Comparison of ENCODE assay signal across 16 cellular contexts in genomic region chr1:10773376-10773775, GRCh38. TPM values are rescaled to one million over a fixed set of nuclear protein-coding genes. Genes with fewer than 3 reads are reported as not detected.
DNase-seq lines count a peak whose midpoint lies in the region; ATAC-seq, FAIRE-seq and TF ChIP-seq lines count a peak whose summit lies in the region.
"Had no signal": no experiment of that assay in that cellular context is flagged by ENCODE, and none has a peak within 500 bp of the region (broad histone marks: within the 10 kb centered on the region; RNA-seq: fewer than 3 reads in every experiment).

No MANE protein-coding gene starts in this region.

- no peaks in the 10 kb centered on the region for H3K4me1 Mint-ChIP-seq in MCF 10A (ENCODE audit: insufficient read depth, unreplicated experiment)

- DNase-seq in breast epithelium (ENCODE audit: low spot score in 2 of 2) (no peak), MCF 10A (ENCODE audit: unreplicated experiment) (no peak), NCI-H1105 (lab: John Stamatoyannopoulos, UW) (peak; percentile 71), kidney (peak; percentile 63)
- no peak for DNase-seq in activated naive CD4-positive, alpha-beta T cell treated with anti-CD3 and anti-CD28 coated beads, Interleukin-2, amount 50 U/mL, for 72 hours (ENCODE audit: low spot score in 2 of 2)
- DNase-seq: C1 segment of cervical spinal cord, KG1, NCI-H1694, NCI-H345 had no signal

- peaks cover 0 to 12% of the 10 kb centered on the region in 2 donors for H3K4me1 ChIP-seq in breast epithelium
- peaks cover 9 to 20% of the 10 kb centered on the region in 2 donors for H3K4me1 ChIP-seq in kidney (ENCODE audit: control insufficient read depth in 1 of 2, insufficient read depth in 1 of 2, low read depth in 1 of 2, low read length in 2 of 2)
- H3K4me1 ChIP-seq in skeletal muscle tissue (ENCODE audit: control insufficient read depth in 3 of 3, insufficient read depth in 3 of 3, low read length in 3 of 3), result peaks cover 45 to 69% (median 52%) of the 10 kb centered on the region in 3 donors
- H3K4me1 ChIP-seq: SJSA1 had no signal

- H3K27ac Mint-ChIP-seq in MCF 10A (ENCODE audit: low read depth, unreplicated experiment), result no peak overlapping the region
- no peak overlapping the region for H3K27ac Mint-ChIP-seq in activated naive CD4-positive, alpha-beta T cell treated with anti-CD3 and anti-CD28 coated beads, Interleukin-2, amount 50 U/mL, for 72 hours

- H3K9me3 ChIP-seq in breast epithelium, result no peaks in the 10 kb centered on the region
- H3K9me3 ChIP-seq in kidney (ENCODE audit: control insufficient read depth in 1 of 2, low read length in 2 of 2), result no peaks in the 10 kb centered on the region
- no peaks in the 10 kb centered on the region for H3K9me3 ChIP-seq in skeletal muscle tissue (ENCODE audit: control insufficient read depth in 3 of 3, low read length in 3 of 3)
- H3K9me3 ChIP-seq: SJSA1 had no signal

- POLR2A ChIA-PET in MCF 10A (lab: Yijun Ruan, JAX), result no interaction called here

- intact Hi-C loops in breast epithelium (cut with DNase I; ENCODE audit: low total_unique reads), result loop anchor here (5.0 kb wide), 1 partner anchor 686 kb away; no protein-coding TSS in a partner anchor
- intact Hi-C loops in MCF 10A (cut with micrococcal nuclease), result no loop called here
- intact Hi-C loops in kidney (cut with DNase I), result no loop called here

- FAIRE-seq in kidney (lab: Jason Lieb, UNC), result no peak
- FAIRE-seq: GM19239, H54, HepG2 had no signal

- no peak overlapping the region for H3K4me3 Mint-ChIP-seq in MCF 10A (ENCODE audit: unreplicated experiment)

- BruUV-seq in MCF 10A (replicated peaks; lab: Mats Ljungman, UMichigan), result no TSS peak

- no peak for TF ChIP-seq POLR2A in breast epithelium (IDR thresholded peaks at IDR 0.05)

- ATAC-seq in activated naive CD4-positive, alpha-beta T cell treated with anti-CD3 and anti-CD28 coated beads, Interleukin-2, amount 50 U/mL, for 72 hours, result no peak
- ATAC-seq in GM21515 (IDR thresholded peaks at IDR 0.05; ENCODE audit: unreplicated experiment), result no peak

- peak overlapping the region; percentile 48 to 92 for H3K27ac ChIP-seq in breast epithelium
- H3K27ac ChIP-seq in kidney (ENCODE audit: low read depth in 2 of 2, low read length in 2 of 2), result no peak overlapping the region
- no peak overlapping the region for H3K27ac ChIP-seq in skeletal muscle tissue (ENCODE audit: low read depth, low read length)
- H3K27ac ChIP-seq: RWPE1, SJSA1 had no signal

- H3K4me3 ChIP-seq in breast epithelium (no peak overlapping the region), kidney (ENCODE audit: low read length in 2 of 2) (no peak overlapping the region), skeletal muscle tissue (ENCODE audit: low read length in 3 of 3) (peak overlapping the region in 1 of 3 donors; percentile 22)
- H3K4me3 ChIP-seq: SJSA1 had no signal

- no peaks in the 10 kb centered on the region for H3K9me3 Mint-ChIP-seq in MCF 10A (ENCODE audit: unreplicated experiment)
- no peaks in the 10 kb centered on the region for H3K9me3 Mint-ChIP-seq in activated naive CD4-positive, alpha-beta T cell treated with anti-CD3 and anti-CD28 coated beads, Interleukin-2, amount 50 U/mL, for 72 hours

- H3K27me3 Mint-ChIP-seq in MCF 10A (ENCODE audit: insufficient read depth, unreplicated experiment), result no peaks in the 10 kb centered on the region

- H3K27me3 ChIP-seq in breast epithelium (no peaks in the 10 kb centered on the region), skeletal muscle tissue (ENCODE audit: control insufficient read depth in 3 of 3, insufficient read depth in 3 of 3, low read length in 3 of 3) (no peaks in the 10 kb centered on the region)

- TF ChIP-seq CTCF in breast epithelium (IDR thresholded peaks at IDR 0.05), result no peak
- TF ChIP-seq CTCF in MCF 10A (IDR thresholded peaks at IDR 0.05; ENCODE audit: unreplicated experiment), result no peak
- TF ChIP-seq CTCF in kidney (IDR thresholded peaks at IDR 0.05; ENCODE audit: borderline replicate concordance, extremely low read depth, insufficient read depth), result no peak

- no peak overlapping the region for H3K9ac ChIP-seq in kidney (ENCODE audit: low read length in 2 of 2)
- H3K9ac ChIP-seq in skeletal muscle tissue (ENCODE audit: low read depth in 1 of 3, low read length in 3 of 3), result peak overlapping the region in 2 of 3 donors; percentile 33 to 62

- CTCF ChIA-PET in MCF 10A (lab: Yijun Ruan, JAX), result interaction anchor here (0.6 kb wide), 1 partner anchor 265 kb away, joined by 3 read pairs; no protein-coding TSS in a partner anchor

- no peaks in the 10 kb centered on the region for H3K36me3 Mint-ChIP-seq in MCF 10A (ENCODE audit: insufficient read depth, unreplicated experiment)
- H3K36me3 Mint-ChIP-seq in activated naive CD4-positive, alpha-beta T cell treated with anti-CD3 and anti-CD28 coated beads, Interleukin-2, amount 50 U/mL, for 72 hours, result no peaks in the 10 kb centered on the region

- H3K36me3 ChIP-seq in breast epithelium (no peaks in the 10 kb centered on the region), kidney (ENCODE audit: control insufficient read depth in 1 of 2, insufficient read depth in 2 of 2, low read length in 2 of 2) (no peaks in the 10 kb centered on the region), skeletal muscle tissue (ENCODE audit: control insufficient read depth in 3 of 3, insufficient read depth in 3 of 3, low read length in 3 of 3) (no peaks in the 10 kb centered on the region)
- H3K36me3 ChIP-seq: SJSA1 had no signal

RNA-seq across cellular contexts. Expression of gene CASZ1, which starts 23.1 kb away (rescaled TPM):
- total RNA-seq in breast epithelium (10 to 100 TPM in 2 of 3 donors, 1 to 10 TPM in 1; 1.1 to 39.1 (median 32.4) TPM), MCF 10A (2022) (11.1 and 13.2 TPM in 2 replicates), kidney (33.0 TPM), skeletal muscle tissue (26.1 TPM)
- polyA plus RNA-seq in kidney (ENCODE audit: insufficient read depth, low read depth, low replicate concordance), result 10.1 TPM
- 1 to 10 TPM; 1.6 to 1.8 TPM for total RNA-seq in activated naive CD4-positive, alpha-beta T cell treated with anti-CD3 and anti-CD28 coated beads, Interleukin-2, amount 50 U/mL, for 72 hours

Comparison
In these comparisons a context has a peak if more than half of its experiments do, and no peak if none do; other contexts are left out.
1. DNase-seq: peak in NCI-H1105 (single experiment) and kidney (single experiment); none in breast epithelium (0 of 2), MCF 10A (single experiment) and activated naive CD4-positive, alpha-beta T cell treated with anti-CD3 and anti-CD28 coated beads, Interleukin-2, amount 50 U/mL, for 72 hours (0 of 2).
2. H3K27ac ChIP-seq: peak in breast epithelium (2 of 2); none in kidney (0 of 2) and skeletal muscle tissue (single experiment).
3. H3K9ac ChIP-seq: peak in skeletal muscle tissue (2 of 3); none in kidney (0 of 2).